9 cellular contexts compared by ENCODE assay signal in genomic region chr12:89461190-89461589, GRCh38.
A peak's percentile ranks its signal among the peaks of the same experiment; 100 is the strongest.
DNase-seq lines count a peak whose midpoint lies in the region; ATAC-seq and TF ChIP-seq lines count a peak whose summit lies in the region.
"Had no signal": no experiment of that assay in that cellular context is flagged by ENCODE, and none has a peak within 500 bp of the region (broad histone marks: within the 10 kb centered on the region; RNA-seq: fewer than 3 reads in every experiment).

No MANE protein-coding gene starts in this region.

- H3K4me3 ChIP-seq in SK-N-SH (ENCODE audit: low read depth in 2 of 2, low read length in 1 of 2) (no peak overlapping the region), cardiac muscle cell (no peak overlapping the region), rectal smooth muscle tissue (ENCODE audit: low read length) (peak overlapping the region; percentile 16), ovary (no peak overlapping the region)

- TF ChIP-seq EP300 in SK-N-SH (IDR thresholded peaks at IDR 0.05; ENCODE audit: borderline replicate concordance in 1 of 2, low read depth in 1 of 2, low read length in 1 of 2) (no peak), ovary (IDR thresholded peaks at IDR 0.05) (no peak)

- no peak overlapping the region for H2AFZ ChIP-seq in SK-N-SH (ENCODE audit: low read depth)

- no peaks in the 10 kb centered on the region for H3K79me2 ChIP-seq in SK-N-SH (ENCODE audit: insufficient read depth)

- no peaks in the 10 kb centered on the region for H3F3A ChIP-seq in SK-N-SH (replicated peaks; ENCODE audit: insufficient read depth)

- no peak for TF ChIP-seq POLR2A in ovary (IDR thresholded peaks at IDR 0.05)

- no peaks in the 10 kb centered on the region for H3K36me3 ChIP-seq in SK-N-SH (replicated peaks in 1 of 2; ENCODE audit: control insufficient read depth in 1 of 2, insufficient read depth in 2 of 2, low read length in 1 of 2)
- no peaks in the 10 kb centered on the region for H3K36me3 ChIP-seq in cardiac muscle cell
- H3K36me3 ChIP-seq in rectal smooth muscle tissue (ENCODE audit: control insufficient read depth, insufficient read depth, low read length): no peaks in the 10 kb centered on the region
- H3K36me3 ChIP-seq in ovary: no peaks in the 10 kb centered on the region

- no peaks in the 10 kb centered on the region for H3K9me2 ChIP-seq in SK-N-SH

- H3K4me1 ChIP-seq in SK-N-SH (ENCODE audit: control insufficient read depth in 1 of 2, insufficient read depth in 2 of 2, low read depth in 1 of 2, low read length in 1 of 2) (peaks cover 9 to 11% of the 10 kb centered on the region in 2 experiments; a peak in 3 of 4 replicates), cardiac muscle cell (ENCODE audit: low read depth) (peaks cover 6% of the 10 kb centered on the region), rectal smooth muscle tissue (ENCODE audit: control insufficient read depth, insufficient read depth, low read length) (peaks cover 3% of the 10 kb centered on the region), ovary (ENCODE audit: insufficient read depth) (peaks cover 2% of the 10 kb centered on the region)

- intact Hi-C loops in ovary (cut with DNase I): loop anchor here in 3 of 4 donors (5.0 to 10.0 kb wide), 4 partner anchors 116 to 444 kb away; no protein-coding TSS in a partner anchor

- H3K27me3 ChIP-seq in SK-N-SH (ENCODE audit: insufficient read depth) (no peaks in the 10 kb centered on the region), cardiac muscle cell (no peaks in the 10 kb centered on the region), rectal smooth muscle tissue (ENCODE audit: control insufficient read depth, insufficient read depth, low read length) (no peaks in the 10 kb centered on the region), ovary (no peaks in the 10 kb centered on the region)

- 91% methylated on average over 4 of the region's 4 CpGs for WGBS in SK-N-SH (ENCODE audit: low lambda C conversion rate)
- 44 to 58% (median 46%) methylated on average over 4 of the region's 4 CpGs for WGBS in ovary, 3 donors

- DNase-seq in SK-N-SH: no peak
- peak in 1 of 2 donors; percentile 37 for DNase-seq in cardiac muscle cell (ENCODE audit: low read depth in 1 of 2, low spot score in 1 of 2)
- no peak for DNase-seq in NCI-H226
- no peak for DNase-seq in DMS79 treated with DMSO at 0.1 percent for 48 hours (lab: John Stamatoyannopoulos, UW)
- DNase-seq in ovary: no peak
- DNase-seq in retina: no peak
- DNase-seq: stimulated activated CD4-positive, alpha-beta T cell treated with anti-CD3 and anti-CD28 coated beads, Interleukin-2, amount 100 ng/mL, for 48 hours had no signal

- ATAC-seq in GM19351 (IDR thresholded peaks at IDR 0.05; ENCODE audit: unreplicated experiment): peak; percentile 10

- H3K9ac ChIP-seq in SK-N-SH (no peak overlapping the region), rectal smooth muscle tissue (ENCODE audit: low read length) (no peak overlapping the region)

- CTCF ChIA-PET in SK-N-SH (lab: Yijun Ruan, JAX): interaction anchor here (0.7 to 14.0 kb wide), 27 partner anchors 10 to 448 kb away, joined by 3 to 235 read pairs (median 4); partner anchors contain the start of genes DUSP6, GALNT4 and POC1B

- no peaks in the 10 kb centered on the region for H4K20me1 ChIP-seq in SK-N-SH (ENCODE audit: insufficient read depth)

- TF ChIP-seq CTCF in SK-N-SH (IDR thresholded peaks at IDR 0.05) (no peak), cardiac muscle cell (IDR thresholded peaks at IDR 0.05; ENCODE audit: low read depth, low read length) (no peak), ovary (IDR thresholded peaks at IDR 0.05) (no peak)

- TF ChIP-seq RAD21 in SK-N-SH (IDR thresholded peaks at IDR 0.05; ENCODE audit: low read length): no peak

- POLR2A ChIA-PET in SK-N-SH (lab: Yijun Ruan, JAX): interaction anchor here (0.5 to 1.5 kb wide), 3 partner anchors 107 to 423 kb away, joined by 3 to 5 read pairs (median 3); partner anchors contain the start of gene DUSP6

- H3K27ac ChIP-seq in SK-N-SH (ENCODE audit: low read depth in 2 of 2, low read length in 1 of 2) (peak overlapping the region; percentile 23 to 64; a peak in 3 of 4 replicates), cardiac muscle cell (peak overlapping the region; percentile 19), rectal smooth muscle tissue (ENCODE audit: low read depth, low read length) (peak overlapping the region; percentile 17), ovary (no peak overlapping the region)

- H3K4me2 ChIP-seq in SK-N-SH: no peak overlapping the region

- H3K9me3 ChIP-seq in SK-N-SH (no peaks in the 10 kb centered on the region), cardiac muscle cell (ENCODE audit: low read depth) (no peaks in the 10 kb centered on the region), ovary (no peaks in the 10 kb centered on the region)

TF ChIP-seq in SK-N-SH, 30 proteins besides CTCF, POLR2A, EP300 and RAD21:
- TF ChIP-seq POLR2AphosphoS5 (IDR thresholded peaks at IDR 0.05; ENCODE audit: low read depth, low read length): no peak
- no peak for TF ChIP-seq ZBTB33 (IDR thresholded peaks at IDR 0.05; ENCODE audit: borderline replicate concordance, low read depth)
- TF ChIP-seq RXRA (IDR thresholded peaks at IDR 0.05; ENCODE audit: borderline replicate concordance, low read depth): no peak
- no peak for TF ChIP-seq PBX3 (IDR thresholded peaks at IDR 0.05)
- TF ChIP-seq USF2 (IDR thresholded peaks at IDR 0.05; ENCODE audit: borderline replicate concordance, low read depth, low read length): no peak
- no peak for TF ChIP-seq JUND (IDR thresholded peaks at IDR 0.05)
- no peak for TF ChIP-seq SIN3A (IDR thresholded peaks at IDR 0.05; ENCODE audit: borderline replicate concordance, low read depth, low read length)
- TF ChIP-seq GATA2 (CRISPR knock-in tag; IDR thresholded peaks at IDR 0.05): no peak
- TF ChIP-seq RCOR1 (IDR thresholded peaks at IDR 0.05; ENCODE audit: low read length): no peak

Comparison
In these comparisons a context has a peak if more than half of its experiments do, and no peak if none do; other contexts are left out.
1. H3K27ac ChIP-seq: peak in SK-N-SH (2 of 2), cardiac muscle cell (single experiment) and rectal smooth muscle tissue (single experiment); none in ovary (0 of 2).